In the genomic region with DNA sequence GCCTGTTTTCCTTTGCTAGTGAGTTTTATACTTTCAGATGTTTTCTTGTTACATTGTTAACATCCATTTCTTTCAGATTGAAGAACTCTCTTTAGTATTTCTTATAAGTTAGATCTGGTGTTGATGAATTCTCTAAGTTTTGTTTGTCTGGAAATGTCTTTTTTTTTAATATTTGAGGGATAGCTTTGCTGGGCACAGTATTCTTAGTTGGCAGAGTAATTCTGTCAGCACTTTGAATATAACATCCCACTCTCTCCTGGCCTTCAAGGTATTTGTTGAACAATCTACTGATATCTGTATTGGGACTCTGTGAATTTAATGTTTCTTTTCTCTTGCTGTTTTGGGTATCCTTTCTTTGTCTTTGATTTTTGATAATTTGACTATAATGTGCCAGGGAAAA, we compare ENCODE assay signal across 37 cellular contexts.
DNase-seq lines count a peak whose midpoint lies in the region; ATAC-seq, FAIRE-seq and TF ChIP-seq lines count a peak whose summit lies in the region.
"Had no signal": no experiment of that assay in that cellular context is flagged by ENCODE, and none has a peak within 500 bp of the region (broad histone marks: within the 10 kb centered on the region; RNA-seq: fewer than 3 reads in every experiment).

No MANE protein-coding gene starts in this region.

- peaks cover 22 to 31% of the 10 kb centered on the region in 2 donors for H3K9me3 Mint-ChIP-seq in stimulated activated naive B cell treated with anti-CD40 and anti-IgM and Interleukin-4, amounts not matched to agents 10 μg/mL and 1 μg/mL and 100 μg/mL, for 72 hours
- H3K9me3 Mint-ChIP-seq in activated T-cell treated with anti-CD3 and anti-CD28 coated beads, Interleukin-2, amount 50 U/mL, for 72 hours, result peaks cover 16 to 30% of the 10 kb centered on the region in 2 donors
- peaks cover 52% of the 10 kb centered on the region for H3K9me3 Mint-ChIP-seq in progenitor cell of endocrine pancreas (ENCODE audit: low read depth)

- ATAC-seq in GM12878 (no peak), GM18858 (IDR thresholded peaks at IDR 0.05; ENCODE audit: unreplicated experiment) (no peak)
- no peak for ATAC-seq in stimulated activated naive B cell treated with anti-CD40 and anti-IgM and Interleukin-4, amounts not matched to agents 10 μg/mL and 1 μg/mL and 100 μg/mL, for 72 hours (replicated peaks)
- no peak for ATAC-seq in activated T-cell treated with anti-CD3 and anti-CD28 coated beads, Interleukin-2, amount 50 U/mL, for 72 hours (replicated peaks in 1 of 2)
- ATAC-seq: A549; CD8-positive, alpha-beta T cell had no signal

- CTCF ChIA-PET in HEK293 (lab: Yijun Ruan, JAX), result no interaction called here
- CTCF ChIA-PET in GM12878 (lab: Yijun Ruan, JAX), result no interaction called here

- H2AFZ ChIP-seq in GM12878 (ENCODE audit: control insufficient read depth, low read depth, low read length) (no peak overlapping the region), mesenchymal stem cell (ENCODE audit: low read depth, low read length) (no peak overlapping the region)

- no peak overlapping the region for H3K4ac ChIP-seq in mesenchymal stem cell (ENCODE audit: low read depth in 1 of 2, low read length in 2 of 2)

- H3K4me1 Mint-ChIP-seq in stimulated activated naive B cell treated with anti-CD40 and anti-IgM and Interleukin-4, amounts not matched to agents 10 μg/mL and 1 μg/mL and 100 μg/mL, for 72 hours, result peaks cover 16 to 28% of the 10 kb centered on the region in 2 donors
- no peaks in the 10 kb centered on the region for H3K4me1 Mint-ChIP-seq in activated T-cell treated with anti-CD3 and anti-CD28 coated beads, Interleukin-2, amount 50 U/mL, for 72 hours (ENCODE audit: low read depth)
- H3K4me1 Mint-ChIP-seq in progenitor cell of endocrine pancreas (ENCODE audit: low read depth), result no peaks in the 10 kb centered on the region
- H3K4me1 Mint-ChIP-seq: CD4-positive, alpha-beta memory T cell; CD4-positive, CD25-positive, alpha-beta regulatory T cell; CD8-positive, alpha-beta memory T cell had no signal

- RAD21 ChIA-PET in GM12878 (lab: Charles Lee; ENCODE audit: unreplicated experiment), result no interaction called here

- peak overlapping the region; percentile 8 for H2BK5ac ChIP-seq in mesenchymal stem cell (ENCODE audit: low read depth, low read length, poor library complexity, severe bottlenecking)

- H3K4me3 ChIP-seq in HEK293 (ENCODE audit: low read depth, low read length) (no peak overlapping the region), GM12878 (no peak overlapping the region), mesenchymal stem cell (ENCODE audit: insufficient read depth in 1 of 2, low read depth in 1 of 2, low read length in 2 of 2) (no peak overlapping the region)
- H3K4me3 ChIP-seq: A549; BLaER1; BLaER1 treated with 17β-estradiol and CSF1 and Interleukin-3, amounts not matched to agents 10 nM and 100 nM had no signal

- SMC1A ChIA-PET in GM12878 (lab: Charles Lee; ENCODE audit: uncharacterized antibody, unreplicated experiment), result no interaction called here

- H3K9me3 ChIP-seq in HEK293 (ENCODE audit: control insufficient read depth, insufficient read depth, low read depth, low read length) (no peaks in the 10 kb centered on the region), GM12878 (replicated peaks; ENCODE audit: control insufficient read depth, insufficient read depth, low read length) (peaks cover 23% of the 10 kb centered on the region; the same call in 2 of the 3 replicates), mesenchymal stem cell (ENCODE audit: control insufficient read depth, low read length) (peaks cover 46% of the 10 kb centered on the region)
- H3K9me3 ChIP-seq: BE2C had no signal

- H2BK120ac ChIP-seq in mesenchymal stem cell (ENCODE audit: low read depth, low read length), result no peak overlapping the region

- no peak overlapping the region for H2BK15ac ChIP-seq in mesenchymal stem cell (ENCODE audit: low read depth, poor library complexity, severe bottlenecking)

- H2AK5ac ChIP-seq in mesenchymal stem cell (ENCODE audit: low read length, severe bottlenecking), result no peak overlapping the region

- no peak overlapping the region for H3K4me2 ChIP-seq in GM12878 (ENCODE audit: control insufficient read depth, insufficient read depth)
- no peak overlapping the region for H3K4me2 ChIP-seq in mesenchymal stem cell (ENCODE audit: low read length, poor library complexity, severe bottlenecking)
- H3K4me2 ChIP-seq: A549; BLaER1; BLaER1 treated with 17β-estradiol and CSF1 and Interleukin-3, amounts not matched to agents 10 nM and 100 nM had no signal

- no peak overlapping the region for H3K18ac ChIP-seq in mesenchymal stem cell (ENCODE audit: low read depth in 1 of 2, low read length in 2 of 2)

- no peaks in the 10 kb centered on the region for H3K27me3 ChIP-seq in GM12878 (replicated peaks in 1 of 2; ENCODE audit: control insufficient read depth in 2 of 2, insufficient read depth in 2 of 2, low read length in 1 of 2)
- H3K27me3 ChIP-seq in mesenchymal stem cell (ENCODE audit: control insufficient read depth in 1 of 2, insufficient read depth in 1 of 2, low read length in 2 of 2), result no peaks in the 10 kb centered on the region
- H3K27me3 ChIP-seq: BE2C; BLaER1; BLaER1 treated with 17β-estradiol and CSF1 and Interleukin-3, amounts not matched to agents 10 nM and 100 nM had no signal

- H3K9ac ChIP-seq in GM12878 (ENCODE audit: control insufficient read depth, insufficient read depth, low read length) (no peak overlapping the region), mesenchymal stem cell (ENCODE audit: low read length) (no peak overlapping the region)
- H3K9ac ChIP-seq: BLaER1; BLaER1 treated with 17β-estradiol and CSF1 and Interleukin-3, amounts not matched to agents 10 nM and 100 nM had no signal

- peak overlapping the region; percentile 21 for H3K27ac Mint-ChIP-seq in stimulated activated naive B cell treated with anti-CD40 and anti-IgM and Interleukin-4, amounts not matched to agents 10 μg/mL and 1 μg/mL and 100 μg/mL, for 72 hours
- no peak overlapping the region for H3K27ac Mint-ChIP-seq in activated T-cell treated with anti-CD3 and anti-CD28 coated beads, Interleukin-2, amount 50 U/mL, for 72 hours
- no peak overlapping the region for H3K27ac Mint-ChIP-seq in progenitor cell of endocrine pancreas
- H3K27ac Mint-ChIP-seq: B cell; CD14-positive monocyte; CD4-positive, alpha-beta memory T cell; CD4-positive, alpha-beta T cell; CD8-positive, alpha-beta memory T cell; CD8-positive, alpha-beta T cell had no signal

- H3K23ac ChIP-seq in mesenchymal stem cell (ENCODE audit: low read length in 2 of 2), result no peak overlapping the region

- intact Hi-C loops in GM12878 (cut with micrococcal nuclease; ENCODE audit: unreplicated experiment), result no loop called here

- no peak overlapping the region for H3K14ac ChIP-seq in mesenchymal stem cell (ENCODE audit: low read length in 2 of 2)

- no peaks in the 10 kb centered on the region for H4K20me1 ChIP-seq in GM12878 (ENCODE audit: control insufficient read depth, insufficient read depth)
- H4K20me1 ChIP-seq: BLaER1; BLaER1 treated with 17β-estradiol and CSF1 and Interleukin-3, amounts not matched to agents 10 nM and 100 nM had no signal

- no peak for FAIRE-seq in GM12878 (lab: Jason Lieb, UNC)
- FAIRE-seq: A204.1, A549, D721Med had no signal

- no peaks in the 10 kb centered on the region for H3K4me1 ChIP-seq in HEK293 (ENCODE audit: control insufficient read depth, insufficient read depth, low read length)
- H3K4me1 ChIP-seq in GM12878 (ENCODE audit: control insufficient read depth, insufficient read depth, low read length), result no peaks in the 10 kb centered on the region
- H3K4me1 ChIP-seq in mesenchymal stem cell (ENCODE audit: control insufficient read depth, insufficient read depth, low read depth, low read length), result no peaks in the 10 kb centered on the region
- H3K4me1 ChIP-seq: A549, BE2C, BLaER1, Caco-2 had no signal

- in situ Hi-C loops in GM12878 (cut with MboI), result no loop called here

- no TSS peak for BruUV-seq in GM12878 (replicated peaks; lab: Mats Ljungman, UMichigan)

- POLR2A ChIA-PET in HEK293 (lab: Yijun Ruan, JAX), result no interaction called here
- POLR2A ChIA-PET in GM12878 (lab: Charles Lee), result no interaction called here

- no peaks in the 10 kb centered on the region for H3K27me3 Mint-ChIP-seq in stimulated activated naive B cell treated with anti-CD40 and anti-IgM and Interleukin-4, amounts not matched to agents 10 μg/mL and 1 μg/mL and 100 μg/mL, for 72 hours
- no peaks in the 10 kb centered on the region for H3K27me3 Mint-ChIP-seq in activated T-cell treated with anti-CD3 and anti-CD28 coated beads, Interleukin-2, amount 50 U/mL, for 72 hours (ENCODE audit: low read depth)
- no peaks in the 10 kb centered on the region for H3K27me3 Mint-ChIP-seq in progenitor cell of endocrine pancreas
- H3K27me3 Mint-ChIP-seq: B cell; CD4-positive, alpha-beta T cell had no signal

- H3K27ac ChIP-seq in HEK293 (ENCODE audit: extremely low read depth, low read depth, low read length) (no peak overlapping the region), GM12878 (ENCODE audit: control insufficient read depth, insufficient read depth) (no peak overlapping the region), mesenchymal stem cell (ENCODE audit: low read length, poor library complexity, severe bottlenecking) (no peak overlapping the region)
- H3K27ac ChIP-seq: 22Rv1; A549; BLaER1; BLaER1 treated with 17β-estradiol and CSF1 and Interleukin-3, amounts not matched to agents 10 nM and 100 nM; C4-2B had no signal

- H3K36me3 Mint-ChIP-seq in stimulated activated naive B cell treated with anti-CD40 and anti-IgM and Interleukin-4, amounts not matched to agents 10 μg/mL and 1 μg/mL and 100 μg/mL, for 72 hours, result peaks cover 11 to 38% of the 10 kb centered on the region in 2 donors
- peaks cover 15 to 24% of the 10 kb centered on the region in 2 donors for H3K36me3 Mint-ChIP-seq in activated T-cell treated with anti-CD3 and anti-CD28 coated beads, Interleukin-2, amount 50 U/mL, for 72 hours (ENCODE audit: insufficient read depth in 2 of 2)
- peaks cover 11% of the 10 kb centered on the region for H3K36me3 Mint-ChIP-seq in progenitor cell of endocrine pancreas (ENCODE audit: insufficient read depth)
- H3K36me3 Mint-ChIP-seq: CD4-positive, CD25-positive, alpha-beta regulatory T cell; CD8-positive, alpha-beta T cell had no signal

- no peak overlapping the region for H4K8ac ChIP-seq in mesenchymal stem cell (ENCODE audit: low read length)

- no peak for TF ChIP-seq EP300 in GM12878 (IDR thresholded peaks at IDR 0.05; ENCODE audit: borderline replicate concordance in 1 of 2, control insufficient read depth in 1 of 2, low read depth in 2 of 2, low read length in 2 of 2)

- no peak overlapping the region for H3K4me3 Mint-ChIP-seq in stimulated activated naive B cell treated with anti-CD40 and anti-IgM and Interleukin-4, amounts not matched to agents 10 μg/mL and 1 μg/mL and 100 μg/mL, for 72 hours
- no peak overlapping the region for H3K4me3 Mint-ChIP-seq in activated T-cell treated with anti-CD3 and anti-CD28 coated beads, Interleukin-2, amount 50 U/mL, for 72 hours
- H3K4me3 Mint-ChIP-seq in progenitor cell of endocrine pancreas (ENCODE audit: low read depth), result no peak overlapping the region
- H3K4me3 Mint-ChIP-seq: B cell; CD14-positive monocyte; CD4-positive, alpha-beta memory T cell; CD4-positive, alpha-beta T cell; CD4-positive, CD25-positive, alpha-beta regulatory T cell; CD8-positive, alpha-beta memory T cell; CD8-positive, alpha-beta T cell had no signal

- H3K79me2 ChIP-seq in GM12878 (ENCODE audit: control insufficient read depth, insufficient read depth, low read length), result no peaks in the 10 kb centered on the region

- no peak for TF ChIP-seq RAD21 in GM12878 (IDR thresholded peaks at IDR 0.05; ENCODE audit: insufficient read depth, low read depth, low read length)

- H2BK12ac ChIP-seq in mesenchymal stem cell (ENCODE audit: low read length in 2 of 2), result no peak overlapping the region

- H3K79me1 ChIP-seq in mesenchymal stem cell (replicated peaks; ENCODE audit: low read length, poor library complexity, severe bottlenecking), result no peaks in the 10 kb centered on the region

- DNase-seq in GM12878 (ENCODE audit: low read depth, low spot score), result no peak
- DNase-seq in mesenchymal stem cell, result no peak
- no peak for DNase-seq in stimulated activated naive B cell treated with anti-CD40 and anti-IgM and Interleukin-4, amounts not matched to agents 10 μg/mL and 1 μg/mL and 100 μg/mL, for 72 hours
- DNase-seq in activated T-cell treated with anti-CD3 and anti-CD28 coated beads, Interleukin-2, amount 50 U/mL, for 72 hours, result no peak
- no peak for DNase-seq in progenitor cell of endocrine pancreas (ENCODE audit: low spot score, unreplicated experiment)
- no peak for DNase-seq in NOMO-1 (lab: John Stamatoyannopoulos, UW; ENCODE audit: unreplicated experiment in 2 of 2)
- DNase-seq: 8988T; ACHN; AML-193; BE2C; C1 segment of cervical spinal cord; Caco-2; Calu3; CD4-positive, alpha-beta memory T cell; CD4-positive, alpha-beta T cell; CD4-positive, CD25-positive, alpha-beta regulatory T cell; CD8-positive, alpha-beta memory T cell; CD8-positive, alpha-beta T cell; COR-L47; DMS 273 treated with DMSO at 0.1 percent for 48 hours; DMS153; DMS53; DMS79; DMS79 treated with DMSO at 0.1 percent for 48 hours; DND-41; EL had no signal

- TF ChIP-seq CTCF in HEK293 (tag by site-specific recombination; IDR thresholded peaks at IDR 0.05), result no peak
- TF ChIP-seq CTCF in GM12878 (IDR thresholded peaks at IDR 0.05 in 2 of 3, conservative IDR thresholded peaks at IDR 0.05 in 1 of 3; ENCODE audit: control insufficient read depth in 2 of 3, extremely low read depth in 1 of 3, insufficient read depth in 1 of 3, low read depth in 3 of 3, low read length in 3 of 3), result no peak
- no peak for TF ChIP-seq CTCF in progenitor cell of endocrine pancreas (IDR thresholded peaks at IDR 0.05; ENCODE audit: unreplicated experiment)

- H3K36me3 ChIP-seq in HEK293 (ENCODE audit: control insufficient read depth in 2 of 2, insufficient read depth in 1 of 2, low read length in 2 of 2), result no peaks in the 10 kb centered on the region
- no peaks in the 10 kb centered on the region for H3K36me3 ChIP-seq in GM12878 (ENCODE audit: control insufficient read depth in 2 of 2, insufficient read depth in 2 of 2, low read length in 1 of 2)
- no peaks in the 10 kb centered on the region for H3K36me3 ChIP-seq in mesenchymal stem cell (ENCODE audit: control insufficient read depth in 1 of 2, insufficient read depth in 2 of 2, low read depth in 1 of 2, low read length in 2 of 2)
- H3K36me3 ChIP-seq: BE2C, BLaER1 had no signal

- no peak for TF ChIP-seq POLR2A in GM12878 (IDR thresholded peaks at IDR 0.05; ENCODE audit: low read depth, low read length)

- no peak overlapping the region for H4K91ac ChIP-seq in mesenchymal stem cell (ENCODE audit: low read length)
